19 cellular contexts compared by ENCODE assay signal in genomic region chr1:33397125-33397506, GRCh38.
"Had no signal": no experiment of that assay in that cellular context is flagged by ENCODE, and none has a peak within 500 bp of the region (broad histone marks: within the 10 kb centered on the region; RNA-seq: fewer than 3 reads in every experiment).

No MANE protein-coding gene starts in this region.

- H3K27ac ChIP-seq: epithelial cell of prostate, pancreas, VCaP had no signal

- H3K27me3 ChIP-seq: pancreas had no signal

- FAIRE-seq: kidney, pancreas had no signal

- H3K9me3 ChIP-seq: pancreas had no signal

- H3K36me3 Mint-ChIP-seq: activated CD8-positive, alpha-beta memory T cell treated with anti-CD3 and anti-CD28 coated beads, Interleukin-2, amount 10 ng/mL, durations not matched to agents 7 days and 5 days; activated naive CD4-positive, alpha-beta T cell treated with anti-CD3 and anti-CD28 coated beads, Interleukin-2, amount 50 U/mL, for 24 hours had no signal

- ATAC-seq: activated CD4-positive, CD25-positive, alpha-beta regulatory T cell treated with anti-CD3 and anti-CD28 coated beads, Interleukin-2, amount 50 U/mL, for 24 hours; activated CD8-positive, alpha-beta memory T cell treated with anti-CD3 and anti-CD28 coated beads, Interleukin-2, amount 10 ng/mL, durations not matched to agents 7 days and 5 days; pancreas; right cardiac atrium had no signal

- H3K4me1 Mint-ChIP-seq: activated naive CD4-positive, alpha-beta T cell treated with anti-CD3 and anti-CD28 coated beads, Interleukin-2, amount 50 U/mL, for 24 hours had no signal

- H3K27ac Mint-ChIP-seq: activated CD4-positive, alpha-beta T cell treated with anti-CD3 and anti-CD28 coated beads, Interleukin-2, amount 10 ng/mL, durations not matched to agents 24 days and 14 days; activated CD8-positive, alpha-beta memory T cell treated with anti-CD3 and anti-CD28 coated beads, Interleukin-2, amount 10 ng/mL, durations not matched to agents 7 days and 5 days; activated CD8-positive, alpha-beta T cell treated with anti-CD3 and anti-CD28 coated beads for 36 hours; activated naive CD4-positive, alpha-beta T cell treated with anti-CD3 and anti-CD28 coated beads, Interleukin-2, amount 50 U/mL, for 24 hours; nephron had no signal

- H3K9me3 Mint-ChIP-seq: activated CD4-positive, alpha-beta T cell treated with anti-CD3 and anti-CD28 coated beads, Interleukin-2, amount 10 ng/mL, durations not matched to agents 24 days and 14 days; activated CD8-positive, alpha-beta T cell treated with anti-CD3 and anti-CD28 coated beads for 36 hours; activated naive CD4-positive, alpha-beta T cell treated with anti-CD3 and anti-CD28 coated beads, Interleukin-2, amount 50 U/mL, for 24 hours; nephron had no signal

- H3K4me3 Mint-ChIP-seq: activated CD4-positive, alpha-beta T cell treated with anti-CD3 and anti-CD28 coated beads, Interleukin-2, amount 10 ng/mL, durations not matched to agents 24 days and 14 days; activated CD8-positive, alpha-beta memory T cell treated with anti-CD3 and anti-CD28 coated beads, Interleukin-2, amount 10 ng/mL, durations not matched to agents 7 days and 5 days; activated CD8-positive, alpha-beta T cell treated with anti-CD3 and anti-CD28 coated beads for 36 hours; activated naive CD4-positive, alpha-beta T cell treated with anti-CD3 and anti-CD28 coated beads, Interleukin-2, amount 50 U/mL, for 24 hours; brain; nephron had no signal

- DNase-seq: activated CD8-positive, alpha-beta memory T cell treated with anti-CD3 and anti-CD28 coated beads, Interleukin-2, amount 10 ng/mL, durations not matched to agents 7 days and 5 days; activated gamma-delta T cell treated with Interleukin-2 at 50 U/mL for 16 hours; activated T-cell treated with anti-CD3 and anti-CD28 coated beads for 4 hours; anterior cingulate cortex; kidney; mammary epithelial cell; midbrain; pancreas; right cardiac atrium; stimulated activated CD4-positive, alpha-beta T cell treated with anti-CD3 and anti-CD28 coated beads, Interleukin-4, amount 100 ng/mL, for 24 hours; stimulated activated naive CD4-positive, alpha-beta T cell treated with Interleukin-2 at 50 U/mL for 16 hours had no signal

- H3K27me3 Mint-ChIP-seq: brain had no signal

- H3K36me3 ChIP-seq: pancreas had no signal

- H3K4me3 ChIP-seq: pancreas had no signal
